Comparison of ENCODE assay signal across 8 cellular contexts in the genomic region with DNA sequence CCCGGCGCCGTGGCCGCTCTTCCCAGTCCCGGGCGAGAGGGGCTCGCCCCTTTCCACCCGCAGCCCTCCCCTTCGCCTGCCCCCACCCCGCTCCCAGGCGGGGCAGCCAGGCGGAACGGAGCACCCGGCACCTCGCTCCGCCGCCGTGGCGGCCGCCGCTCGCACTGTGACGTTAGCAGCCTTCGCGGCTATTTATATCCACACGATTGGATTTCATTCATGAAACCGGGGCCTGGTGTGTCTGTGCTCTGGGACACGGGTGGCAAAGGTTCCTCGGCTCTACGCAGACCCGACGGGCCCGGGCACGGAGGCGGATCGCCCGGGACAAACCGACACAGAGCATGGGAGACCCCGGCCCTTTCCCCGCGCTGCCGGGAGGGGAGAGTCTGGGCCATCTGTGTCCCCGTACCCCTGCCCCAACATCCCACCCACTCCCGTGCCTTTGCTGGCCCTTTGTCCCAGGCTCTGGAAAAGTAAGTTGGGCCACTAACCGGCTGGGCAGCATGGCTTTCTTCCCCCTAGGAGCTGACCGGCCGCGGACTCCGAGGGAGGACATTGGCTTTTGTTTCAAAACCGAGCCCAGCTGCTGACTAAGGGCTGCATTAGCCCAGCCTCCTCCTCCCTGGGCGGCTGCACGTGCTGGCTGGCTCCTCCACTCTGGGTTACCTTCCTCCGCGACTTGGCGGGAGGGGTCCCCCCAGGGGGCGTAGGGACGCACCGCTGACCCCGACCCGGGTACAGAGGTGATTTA. TPM values are rescaled to one million over a fixed set of nuclear protein-coding genes. Genes with fewer than 3 reads are reported as not detected.
A peak's percentile ranks its signal among the peaks of the same experiment; 100 is the strongest.
DNase-seq lines count a peak whose midpoint lies in the region; ATAC-seq and TF ChIP-seq lines count a peak whose summit lies in the region.

Gene RHOBTB1 (minus strand): TSS at position 27 of the 751 bp plus-strand sequence. CDS start 32,643 bp downstream, outside the sequence.

- H3K27ac Mint-ChIP-seq in activated T-helper 2 cell treated with anti-CD3 and anti-CD28 coated beads, Interferon-gamma antibody, Interleukin-2, Interleukin-4, amounts not matched to agents 10 μg/mL and 5 μg/mL and 100 μg/mL, durations not matched to agents 14 hours and 24 hours and 36 hours, result peak within 1 kb of the TSS; percentile 21

- H3K27ac ChIP-seq in muscle layer of colon (ENCODE audit: low read depth, low read length), result peak within 1 kb of the TSS; percentile 91
- peak within 1 kb of the TSS; percentile 97 for H3K27ac ChIP-seq in upper lobe of right lung

- H3K27me3 ChIP-seq in muscle layer of colon (ENCODE audit: control insufficient read depth in 1 of 2, insufficient read depth in 2 of 2, low read length in 2 of 2) (no peaks in the 10 kb centered on the region), upper lobe of right lung (no peaks in the 10 kb centered on the region)

- peak within 1 kb of the TSS; percentile 92 for H3K9ac ChIP-seq in muscle layer of colon (ENCODE audit: low read length)

- H3K4me3 ChIP-seq in fibroblast of the aortic adventitia (ENCODE audit: low read depth, low read length) (peak within 1 kb of the TSS; percentile 79), muscle layer of colon (ENCODE audit: low read depth in 1 of 2, low read length in 2 of 2) (peak within 1 kb of the TSS; percentile 88 to 95), upper lobe of right lung (peak within 1 kb of the TSS; percentile 84)

- H3K4me1 Mint-ChIP-seq in activated T-helper 2 cell treated with anti-CD3 and anti-CD28 coated beads, Interferon-gamma antibody, Interleukin-2, Interleukin-4, amounts not matched to agents 10 μg/mL and 5 μg/mL and 100 μg/mL, durations not matched to agents 14 hours and 24 hours and 36 hours (ENCODE audit: low read depth), result peaks cover 9% of the 10 kb centered on the region

- no peak for TF ChIP-seq CTCF in fibroblast of the aortic adventitia (IDR thresholded peaks at IDR 0.05; ENCODE audit: insufficient read depth, low read length)
- no peak for TF ChIP-seq CTCF in upper lobe of right lung (IDR thresholded peaks at IDR 0.05)

- H3K4me3 Mint-ChIP-seq in activated T-helper 2 cell treated with anti-CD3 and anti-CD28 coated beads, Interferon-gamma antibody, Interleukin-2, Interleukin-4, amounts not matched to agents 10 μg/mL and 5 μg/mL and 100 μg/mL, durations not matched to agents 14 hours and 24 hours and 36 hours (ENCODE audit: low read depth), result peak within 1 kb of the TSS; percentile 76

- H3K4me1 ChIP-seq in muscle layer of colon (ENCODE audit: insufficient read depth, low read length) (peaks cover 44% of the 10 kb centered on the region), upper lobe of right lung (peaks cover 6% of the 10 kb centered on the region)

- ATAC-seq in HG02938 (IDR thresholded peaks at IDR 0.05; ENCODE audit: unreplicated experiment) (peak; percentile 43), upper lobe of right lung (peak; percentile 92)

- H3K36me3 Mint-ChIP-seq in activated T-helper 2 cell treated with anti-CD3 and anti-CD28 coated beads, Interferon-gamma antibody, Interleukin-2, Interleukin-4, amounts not matched to agents 10 μg/mL and 5 μg/mL and 100 μg/mL, durations not matched to agents 14 hours and 24 hours and 36 hours (ENCODE audit: low read depth), result no peaks in the 10 kb centered on the region

- no peaks in the 10 kb centered on the region for H3K9me3 Mint-ChIP-seq in activated T-helper 2 cell treated with anti-CD3 and anti-CD28 coated beads, Interferon-gamma antibody, Interleukin-2, Interleukin-4, amounts not matched to agents 10 μg/mL and 5 μg/mL and 100 μg/mL, durations not matched to agents 14 hours and 24 hours and 36 hours

- H3K36me3 ChIP-seq in muscle layer of colon (ENCODE audit: insufficient read depth, low read length), result no peaks in the 10 kb centered on the region
- H3K36me3 ChIP-seq in upper lobe of right lung, result no peaks in the 10 kb centered on the region

- DNase-seq in A172 (ENCODE audit: low spot score) (peak; percentile 71), GM04504 (ENCODE audit: low read depth) (peak; percentile 58), NCI-H2227 (lab: John Stamatoyannopoulos, UW; ENCODE audit: unreplicated experiment) (peak; percentile 82), fibroblast of the aortic adventitia (ENCODE audit: low read depth) (peak; percentile 76), upper lobe of right lung (peak; percentile 91)
- peak; percentile 20 for DNase-seq in activated T-helper 2 cell treated with anti-CD3 and anti-CD28 coated beads, Interferon-gamma antibody, Interleukin-2, Interleukin-4, amounts not matched to agents 10 μg/mL and 5 μg/mL and 100 μg/mL, durations not matched to agents 14 hours and 24 hours and 36 hours (ENCODE audit: low spot score)

- intact Hi-C loops in activated T-helper 2 cell treated with anti-CD3 and anti-CD28 coated beads, Interferon-gamma antibody, Interleukin-2, Interleukin-4, amounts not matched to agents 10 μg/mL and 5 μg/mL and 100 μg/mL, durations not matched to agents 14 hours and 24 hours and 36 hours (cut with micrococcal nuclease), result loop anchor here (5.0 kb wide), 1 partner anchor 167 kb away; the partner anchor contains the start of gene CDK1
- intact Hi-C loops in upper lobe of right lung (cut with DNase I), result no loop called here

- no peaks in the 10 kb centered on the region for H3K9me3 ChIP-seq in muscle layer of colon (ENCODE audit: low read length)
- no peaks in the 10 kb centered on the region for H3K9me3 ChIP-seq in upper lobe of right lung

- H3K27me3 Mint-ChIP-seq in activated T-helper 2 cell treated with anti-CD3 and anti-CD28 coated beads, Interferon-gamma antibody, Interleukin-2, Interleukin-4, amounts not matched to agents 10 μg/mL and 5 μg/mL and 100 μg/mL, durations not matched to agents 14 hours and 24 hours and 36 hours (ENCODE audit: low read depth), result peaks cover 74% of the 10 kb centered on the region

RNA-seq across cellular contexts. Expression of gene RHOBTB1, which starts in this region (rescaled TPM):
- 44.4 and 57.2 TPM in 2 replicates for total RNA-seq in A172 (2014; rRNA removed; shearing (Covaris generic))
- total RNA-seq in activated T-helper 2 cell treated with anti-CD3 and anti-CD28 coated beads, Interferon-gamma antibody, Interleukin-2, Interleukin-4, amounts not matched to agents 10 μg/mL and 5 μg/mL and 100 μg/mL, durations not matched to agents 14 hours and 24 hours and 36 hours, result 0.05 and 0.30 TPM in 2 replicates
- total RNA-seq in fibroblast of the aortic adventitia (ENCODE audit: low replicate concordance), result 15.8 and 27.0 TPM in 2 replicates
- total RNA-seq in upper lobe of right lung, result 14.5 TPM

Comparison
In these comparisons a context has a peak if more than half of its experiments do, and no peak if none do; other contexts are left out.
1. Peak in every context shown above with its lines: DNase-seq, ATAC-seq, H3K4me3 ChIP-seq and H3K27ac ChIP-seq.
2. RNA of gene RHOBTB1 (total RNA-seq): 44.4 to 57.2 TPM in A172, 15.8 to 27.0 TPM in fibroblast of the aortic adventitia and 14.5 TPM in upper lobe of right lung (single experiment); 0.05 to 0.30 TPM in activated T-helper 2 cell treated with anti-CD3 and anti-CD28 coated beads, Interferon-gamma antibody, Interleukin-2, Interleukin-4, amounts not matched to agents 10 μg/mL and 5 μg/mL and 100 μg/mL, durations not matched to agents 14 hours and 24 hours and 36 hours; every median in the first group is over 10 times any median in the second.
3. Peak in DNase-seq in activated T-helper 2 cell treated with anti-CD3 and anti-CD28 coated beads, Interferon-gamma antibody, Interleukin-2, Interleukin-4, amounts not matched to agents 10 μg/mL and 5 μg/mL and 100 μg/mL, durations not matched to agents 14 hours and 24 hours and 36 hours; RNA of the gene not detected or under 1 TPM.
4. DNase-seq: peak in every context shown above with its lines; median percentile 91 in upper lobe of right lung; 82 in NCI-H2227; 76 in fibroblast of the aortic adventitia; 71 in A172; 58 in GM04504; 20 in activated T-helper 2 cell treated with anti-CD3 and anti-CD28 coated beads, Interferon-gamma antibody, Interleukin-2, Interleukin-4, amounts not matched to agents 10 μg/mL and 5 μg/mL and 100 μg/mL, durations not matched to agents 14 hours and 24 hours and 36 hours.